Comparison of ENCODE assay signal across 30 cellular contexts in genomic region chr17:16108386-16108785, GRCh38.
"Had no signal": no experiment of that assay in that cellular context is flagged by ENCODE, and none has a peak within 500 bp of the region (broad histone marks: within the 10 kb centered on the region; RNA-seq: fewer than 3 reads in every experiment).

No MANE protein-coding gene starts in this region.

- H3K9me3 Mint-ChIP-seq: activated CD4-positive, alpha-beta memory T cell treated with anti-CD3 and anti-CD28 coated beads for 36 hours; activated CD4-positive, alpha-beta T cell treated with anti-CD3 and anti-CD28 coated beads, Interleukin-2, amount 10 ng/mL, durations not matched to agents 24 days and 14 days; activated T-cell treated with anti-CD3 and anti-CD28 coated beads, Interleukin-2, amount 50 U/mL, for 24 hours; activated T-helper 17 cell treated with anti-CD3 and anti-CD28 coated beads, Interleukin-2, amount 50 U/mL, for 72 hours; central memory CD8-positive, alpha-beta T cell; T-helper 2 cell treated with Interferon-gamma antibody and Interleukin-4, amounts not matched to agents 5 μg/mL and 100 μg/mL, for 36 hours had no signal

- H3K27ac Mint-ChIP-seq: activated CD4-positive, alpha-beta memory T cell treated with anti-CD3 and anti-CD28 coated beads for 36 hours; activated CD4-positive, alpha-beta T cell treated with anti-CD3 and anti-CD28 coated beads for 36 hours; activated CD4-positive, alpha-beta T cell treated with anti-CD3 and anti-CD28 coated beads, Interleukin-2, amount 10 ng/mL, durations not matched to agents 24 days and 14 days; activated CD8-positive, alpha-beta memory T cell treated with anti-CD3 and anti-CD28 coated beads, Interleukin-2, amount 10 ng/mL, durations not matched to agents 7 days and 5 days; activated CD8-positive, alpha-beta T cell treated with anti-CD3 and anti-CD28 coated beads, Interleukin-2, amount 10 ng/mL, durations not matched to agents 7 days and 5 days; activated T-helper 17 cell treated with anti-CD3 and anti-CD28 coated beads, Interleukin-2, amount 50 U/mL, for 72 hours; endodermal cell; T-helper 17 cell; T-helper 2 cell treated with Interferon-gamma antibody and Interleukin-4, amounts not matched to agents 5 μg/mL and 100 μg/mL, for 36 hours had no signal

- DNase-seq: activated CD4-positive, alpha-beta memory T cell treated with anti-CD3 and anti-CD28 coated beads for 36 hours; activated CD4-positive, alpha-beta T cell treated with anti-CD3 and anti-CD28 coated beads for 36 hours; activated CD4-positive, alpha-beta T cell treated with anti-CD3 and anti-CD28 coated beads, Interleukin-2, amount 10 ng/mL, durations not matched to agents 24 days and 14 days; activated CD4-positive, CD25-positive, alpha-beta regulatory T cell; activated CD4-positive, CD25-positive, alpha-beta regulatory T cell treated with anti-CD3 and anti-CD28 coated beads, Interleukin-2, amount 50 U/mL, for 72 hours; activated CD8-positive, alpha-beta memory T cell treated with anti-CD3 and anti-CD28 coated beads, Interleukin-2, amount 10 ng/mL, durations not matched to agents 7 days and 5 days; activated CD8-positive, alpha-beta memory T cell treated with anti-CD3 and anti-CD28 coated beads, Interleukin-2, amount 50 U/mL, for 48 hours; activated CD8-positive, alpha-beta T cell treated with anti-CD3 and anti-CD28 coated beads, Interleukin-2, amount 10 ng/mL, durations not matched to agents 7 days and 5 days; activated effector memory CD4-positive, alpha-beta T cell treated with Interleukin-2 at 50 U/mL for 16 hours; activated gamma-delta T cell treated with Interleukin-2 at 50 U/mL for 16 hours; activated naive CD4-positive, alpha-beta T cell treated with anti-CD3 and anti-CD28 coated beads, Interleukin-2, amount 50 U/mL, for 16 hours; activated naive CD4-positive, alpha-beta T cell treated with Interleukin-2 at 50 U/mL for 16 hours; activated T-cell treated with anti-CD3 and anti-CD28 coated beads for 4 hours; activated T-cell treated with anti-CD3 and anti-CD28 coated beads, Interleukin-2, amount 50 U/mL, for 24 hours; amniotic stem cell; anterior cingulate cortex; brain microvascular endothelial cell; dorsolateral prefrontal cortex; effector memory CD4-positive, alpha-beta T cell; endodermal cell; foreskin fibroblast; head of caudate nucleus; T-helper 1 cell; T-helper 17 cell; T1000 had no signal

- ATAC-seq: activated CD4-positive, alpha-beta T cell treated with anti-CD3 and anti-CD28 coated beads for 36 hours; activated CD8-positive, alpha-beta memory T cell treated with anti-CD3 and anti-CD28 coated beads, Interleukin-2, amount 10 ng/mL, durations not matched to agents 7 days and 5 days; activated CD8-positive, alpha-beta T cell treated with anti-CD3 and anti-CD28 coated beads, Interleukin-2, amount 10 ng/mL, durations not matched to agents 7 days and 5 days; activated T-helper 17 cell treated with anti-CD3 and anti-CD28 coated beads, Interleukin-2, amount 50 U/mL, for 72 hours; esophagus mucosa; T-helper 17 cell had no signal

- H3K4me1 Mint-ChIP-seq: activated CD4-positive, alpha-beta T cell treated with anti-CD3 and anti-CD28 coated beads for 36 hours; activated CD4-positive, alpha-beta T cell treated with anti-CD3 and anti-CD28 coated beads, Interleukin-2, amount 10 ng/mL, durations not matched to agents 24 days and 14 days; activated CD8-positive, alpha-beta memory T cell treated with anti-CD3 and anti-CD28 coated beads, Interleukin-2, amount 10 ng/mL, durations not matched to agents 7 days and 5 days; endodermal cell had no signal

- H3K27ac ChIP-seq: brain microvascular endothelial cell had no signal

- H3K4me3 Mint-ChIP-seq: activated CD4-positive, alpha-beta memory T cell treated with anti-CD3 and anti-CD28 coated beads for 36 hours; activated CD4-positive, alpha-beta T cell treated with anti-CD3 and anti-CD28 coated beads for 36 hours; activated CD4-positive, alpha-beta T cell treated with anti-CD3 and anti-CD28 coated beads, Interleukin-2, amount 10 ng/mL, durations not matched to agents 24 days and 14 days; activated CD8-positive, alpha-beta memory T cell treated with anti-CD3 and anti-CD28 coated beads, Interleukin-2, amount 10 ng/mL, durations not matched to agents 7 days and 5 days; activated CD8-positive, alpha-beta T cell treated with anti-CD3 and anti-CD28 coated beads, Interleukin-2, amount 10 ng/mL, durations not matched to agents 7 days and 5 days; activated naive CD8-positive, alpha-beta T cell; activated T-cell treated with anti-CD3 and anti-CD28 coated beads, Interleukin-2, amount 50 U/mL, for 24 hours; activated T-helper 17 cell treated with anti-CD3 and anti-CD28 coated beads, Interleukin-2, amount 50 U/mL, for 72 hours; central memory CD8-positive, alpha-beta T cell; endodermal cell; T-helper 17 cell; T-helper 2 cell treated with Interferon-gamma antibody and Interleukin-4, amounts not matched to agents 5 μg/mL and 100 μg/mL, for 36 hours had no signal

- H3K4me3 ChIP-seq: dorsolateral prefrontal cortex had no signal

- H3K27me3 ChIP-seq: brain microvascular endothelial cell, dorsolateral prefrontal cortex had no signal

- H3K27me3 Mint-ChIP-seq: activated CD4-positive, alpha-beta memory T cell treated with anti-CD3 and anti-CD28 coated beads for 36 hours; activated CD4-positive, alpha-beta T cell treated with anti-CD3 and anti-CD28 coated beads for 36 hours; activated CD4-positive, alpha-beta T cell treated with anti-CD3 and anti-CD28 coated beads, Interleukin-2, amount 10 ng/mL, durations not matched to agents 24 days and 14 days; activated CD8-positive, alpha-beta memory T cell treated with anti-CD3 and anti-CD28 coated beads, Interleukin-2, amount 10 ng/mL, durations not matched to agents 7 days and 5 days; activated naive CD8-positive, alpha-beta T cell; activated T-cell treated with anti-CD3 and anti-CD28 coated beads, Interleukin-2, amount 50 U/mL, for 24 hours; activated T-helper 17 cell treated with anti-CD3 and anti-CD28 coated beads, Interleukin-2, amount 50 U/mL, for 72 hours; central memory CD8-positive, alpha-beta T cell; T-helper 17 cell had no signal
